ENCODE assay signal across 8 cellular contexts in genomic region chr1:197903196-197903514, GRCh38. TPM values are rescaled to one million over a fixed set of nuclear protein-coding genes. Genes with fewer than 3 reads are reported as not detected.
DNase-seq lines count a peak whose midpoint lies in the region; ATAC-seq and TF ChIP-seq lines count a peak whose summit lies in the region.

No MANE protein-coding gene starts in this region.

- H3K36me3 ChIP-seq in BE2C: no peaks in the 10 kb centered on the region
- no peaks in the 10 kb centered on the region for H3K36me3 ChIP-seq in ectodermal cell (ENCODE audit: control insufficient read depth, insufficient read depth, low read length)

- peak in 2 of 3 donors; percentile 5 to 8 for ATAC-seq in natural killer cell
- no peak for ATAC-seq in GM19351 (IDR thresholded peaks at IDR 0.05; ENCODE audit: unreplicated experiment)
- no peak for ATAC-seq in HG02642 (IDR thresholded peaks at IDR 0.05; ENCODE audit: poor library complexity, unreplicated experiment)

- H3K36me3 Mint-ChIP-seq in natural killer cell: no peaks in the 10 kb centered on the region

- H3K27me3 Mint-ChIP-seq in natural killer cell (ENCODE audit: low read depth in 2 of 2): peaks cover 31 to 56% of the 10 kb centered on the region in 2 donors

- H3K4me3 ChIP-seq in BE2C (ENCODE audit: low read depth, low read length) (peak overlapping the region; percentile 67), LNCaP clone FGC (ENCODE audit: low read depth, low read length) (peak overlapping the region; percentile 62), ectodermal cell (ENCODE audit: insufficient read depth, low read depth, low read length) (peak overlapping the region; percentile 64)

- no peaks in the 10 kb centered on the region for H3K27me3 ChIP-seq in BE2C
- peaks cover 53% of the 10 kb centered on the region for H3K27me3 ChIP-seq in ectodermal cell (ENCODE audit: control insufficient read depth, insufficient read depth, low read length, poor library complexity, severe bottlenecking)

- H3K27ac ChIP-seq in ectodermal cell (ENCODE audit: insufficient read depth, low read depth, low read length, poor library complexity, severe bottlenecking): no peak overlapping the region

- H3K4me1 ChIP-seq in BE2C: peaks cover 13% of the 10 kb centered on the region
- H3K4me1 ChIP-seq in ectodermal cell (ENCODE audit: control insufficient read depth, insufficient read depth, low read length): peaks cover 16% of the 10 kb centered on the region

- TF ChIP-seq CTCF in BE2C (IDR thresholded peaks at IDR 0.05; ENCODE audit: low read depth, low read length) (no peak), LNCaP clone FGC (IDR thresholded peaks at IDR 0.05; ENCODE audit: control insufficient read depth, extremely low read depth, insufficient read depth) (no peak), natural killer cell (IDR thresholded peaks at IDR 0.05) (no peak)

- H3K9me3 ChIP-seq in BE2C (no peaks in the 10 kb centered on the region), ectodermal cell (ENCODE audit: control insufficient read depth, low read length) (no peaks in the 10 kb centered on the region)

- intact Hi-C loops in natural killer cell (cut with micrococcal nuclease): loop anchor here (2.0 kb wide), 1 partner anchor 126 kb away; no protein-coding TSS in a partner anchor

- peak overlapping the region; percentile 85 for H3K4me3 Mint-ChIP-seq in natural killer cell

- 6 to 9% methylated on average over 3 of the region's 3 CpGs for WGBS in ectodermal cell, 2 experiments

- H3K9me3 Mint-ChIP-seq in natural killer cell: no peaks in the 10 kb centered on the region

- DNase-seq in BE2C: no peak
- no peak for DNase-seq in LNCaP clone FGC (ENCODE audit: low read depth)
- DNase-seq in natural killer cell: no peak
- no peak for DNase-seq in KG1 (lab: John Stamatoyannopoulos, UW)
- DNase-seq in SK-N-DZ (ENCODE audit: low spot score): no peak

- H3K4me1 Mint-ChIP-seq in natural killer cell: peaks cover 16 to 18% of the 10 kb centered on the region in 2 donors

- peak overlapping the region; percentile 15 to 74 for H3K27ac Mint-ChIP-seq in natural killer cell

RNA-seq across cellular contexts. Expression of gene C1orf53, which starts 0.7 kb away (rescaled TPM):
- polyA plus RNA-seq in BE2C (2012; ENCODE audit: insufficient read depth, insufficient read length, low read depth): 5.1 TPM
- polyA plus RNA-seq in ectodermal cell (2013, experiment 1 of 4): 8.6 TPM
- 5.8 TPM for polyA plus RNA-seq in ectodermal cell (2013, experiment 2 of 4)
- 6.2 TPM for polyA plus RNA-seq in ectodermal cell (2013, experiment 3 of 4)
- 6.7 TPM for polyA plus RNA-seq in ectodermal cell (2013, experiment 4 of 4)
- total RNA-seq in natural killer cell: not detected
- 1.7 and 3.3 TPM in 2 replicates for polyA plus RNA-seq in SK-N-DZ (2014; cell fraction: cytosol; rRNA removed)
- polyA plus RNA-seq in SK-N-DZ (2014; cell fraction: nucleus; rRNA removed): 2.7 TPM in 1 of 2 replicates, not detected in the other

RNA-seq across cellular contexts. Expression of gene LHX9, which starts 14.0 kb away (rescaled TPM):
- 2.6 TPM for polyA plus RNA-seq in BE2C (2012; ENCODE audit: insufficient read depth, insufficient read length, low read depth)
- polyA plus RNA-seq in ectodermal cell (2013, experiment 1 of 4): 0.09 TPM
- polyA plus RNA-seq in ectodermal cell (2013, experiment 2 of 4): 0.07 TPM
- polyA plus RNA-seq in ectodermal cell (2013, experiment 3 of 4): 0.32 TPM
- 0.24 TPM for polyA plus RNA-seq in ectodermal cell (2013, experiment 4 of 4)
- not detected for total RNA-seq in natural killer cell
- 0.13 and 0.46 TPM in 2 replicates for polyA plus RNA-seq in SK-N-DZ (2014; cell fraction: cytosol; rRNA removed)
- 0.27 TPM in 2 replicates for polyA plus RNA-seq in SK-N-DZ (2014; cell fraction: nucleus; rRNA removed)

Comparison
In these comparisons a context has a peak if more than half of its experiments do, and no peak if none do; other contexts are left out.
1. ATAC-seq: peak in natural killer cell (2 of 3); none in GM19351 (single experiment) and HG02642 (single experiment).
2. Peak in every context shown above with its lines, with median percentiles within 50 percentile points of each other: H3K4me3 ChIP-seq.